1 cellular context compared by ENCODE assay signal in genomic region chrX:29666361-29666760, GRCh38.
TF ChIP-seq lines count a peak whose summit lies in the region.

No MANE protein-coding gene starts in this region.

TF ChIP-seq in WTC11, 78 proteins besides CTCF, POLR2A, EP300 and RAD21 (continued from another document):
- TF ChIP-seq ARID4B (CRISPR knock-in tag; IDR thresholded peaks at IDR 0.05; ENCODE audit: borderline replicate concordance): no peak
- no peak for TF ChIP-seq E2F1 (CRISPR knock-in tag; IDR thresholded peaks at IDR 0.05)
- TF ChIP-seq ZNF425 (CRISPR knock-in tag; conservative IDR thresholded peaks at IDR 0.05): no peak
- no peak for TF ChIP-seq ATF3 (CRISPR knock-in tag; conservative IDR thresholded peaks at IDR 0.05)
- TF ChIP-seq NFATC4 (CRISPR knock-in tag; IDR thresholded peaks at IDR 0.05): no peak
- no peak for TF ChIP-seq ZNF121 (CRISPR knock-in tag; IDR thresholded peaks at IDR 0.05)
- no peak for TF ChIP-seq TCF7 (CRISPR knock-in tag; IDR thresholded peaks at IDR 0.05; ENCODE audit: low read depth)
